Comparison of ENCODE assay signal across 1 cellular context in the genomic region with DNA sequence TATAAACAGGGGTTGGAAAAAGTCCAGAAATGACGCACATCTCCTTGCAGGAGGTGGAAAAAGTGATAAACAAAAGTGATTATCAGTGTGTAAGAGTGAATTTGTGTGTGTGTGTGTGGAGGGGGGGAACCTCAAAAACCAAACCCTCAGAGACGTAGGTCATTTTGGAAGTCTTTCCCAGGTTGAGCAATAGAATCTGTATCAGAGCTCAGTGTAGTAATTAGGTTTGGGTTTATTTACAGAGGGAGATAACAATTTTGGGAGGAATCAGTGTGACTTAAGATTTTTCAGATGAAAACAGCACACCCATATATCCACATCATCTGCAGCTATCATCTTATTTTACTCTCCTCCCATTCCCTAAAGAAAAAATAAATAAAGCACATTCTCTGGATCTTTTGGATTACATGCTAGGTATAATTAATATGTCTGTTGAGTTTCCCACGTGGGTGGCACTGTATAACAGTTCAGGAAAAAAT.
TF ChIP-seq lines count a peak whose summit lies in the region.

No MANE protein-coding gene starts in this region.

TF ChIP-seq in HEK293, 187 proteins besides CTCF, POLR2A, EP300 and RAD21 (continued from another document):
- TF ChIP-seq, protein P1, sequence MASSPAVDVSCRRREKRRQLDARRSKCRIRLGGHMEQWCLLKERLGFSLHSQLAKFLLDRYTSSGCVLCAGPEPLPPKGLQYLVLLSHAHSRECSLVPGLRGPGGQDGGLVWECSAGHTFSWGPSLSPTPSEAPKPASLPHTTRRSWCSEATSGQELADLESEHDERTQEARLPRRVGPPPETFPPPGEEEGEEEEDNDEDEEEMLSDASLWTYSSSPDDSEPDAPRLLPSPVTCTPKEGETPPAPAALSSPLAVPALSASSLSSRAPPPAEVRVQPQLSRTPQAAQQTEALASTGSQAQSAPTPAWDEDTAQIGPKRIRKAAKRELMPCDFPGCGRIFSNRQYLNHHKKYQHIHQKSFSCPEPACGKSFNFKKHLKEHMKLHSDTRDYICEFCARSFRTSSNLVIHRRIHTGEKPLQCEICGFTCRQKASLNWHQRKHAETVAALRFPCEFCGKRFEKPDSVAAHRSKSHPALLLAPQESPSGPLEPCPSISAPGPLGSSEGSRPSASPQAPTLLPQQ (tag by site-specific recombination; IDR thresholded peaks at IDR 0.05), result no peak
- TF ChIP-seq, protein P2, sequence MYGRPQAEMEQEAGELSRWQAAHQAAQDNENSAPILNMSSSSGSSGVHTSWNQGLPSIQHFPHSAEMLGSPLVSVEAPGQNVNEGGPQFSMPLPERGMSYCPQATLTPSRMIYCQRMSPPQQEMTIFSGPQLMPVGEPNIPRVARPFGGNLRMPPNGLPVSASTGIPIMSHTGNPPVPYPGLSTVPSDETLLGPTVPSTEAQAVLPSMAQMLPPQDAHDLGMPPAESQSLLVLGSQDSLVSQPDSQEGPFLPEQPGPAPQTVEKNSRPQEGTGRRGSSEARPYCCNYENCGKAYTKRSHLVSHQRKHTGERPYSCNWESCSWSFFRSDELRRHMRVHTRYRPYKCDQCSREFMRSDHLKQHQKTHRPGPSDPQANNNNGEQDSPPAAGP (tag by site-specific recombination; IDR thresholded peaks at IDR 0.05), result no peak
- TF ChIP-seq TCF7L2 (IDR thresholded peaks at IDR 0.05; ENCODE audit: borderline replicate concordance, low read depth, low read length), result no peak
- no peak for TF ChIP-seq ZNF354C (tag by site-specific recombination; IDR thresholded peaks at IDR 0.05; ENCODE audit: borderline replicate concordance, low read depth)
- peak; percentile 37; the same call in 1 of the 2 replicates for TF ChIP-seq ZNF629 (tag by site-specific recombination; IDR thresholded peaks at IDR 0.05)
- TF ChIP-seq ZNF791 (tag by site-specific recombination; IDR thresholded peaks at IDR 0.05), result no peak
- no peak for TF ChIP-seq ZNF350 (tag by site-specific recombination; IDR thresholded peaks at IDR 0.05)
- TF ChIP-seq ZNF529 (tag by site-specific recombination; IDR thresholded peaks at IDR 0.05; ENCODE audit: insufficient replicate concordance), result no peak
- no peak for TF ChIP-seq ZNF707 (tag by site-specific recombination; IDR thresholded peaks at IDR 0.05)
- no peak for TF ChIP-seq ZNF704 (tag by site-specific recombination; IDR thresholded peaks at IDR 0.05)
- TF ChIP-seq KLF8 (tag by site-specific recombination; IDR thresholded peaks at IDR 0.05), result peak; percentile 61
- no peak for TF ChIP-seq ZFP69B (tag by site-specific recombination; IDR thresholded peaks at IDR 0.05)
- TF ChIP-seq ZNF600 (tag by site-specific recombination; IDR thresholded peaks at IDR 0.05), result no peak
- TF ChIP-seq, protein P3, sequence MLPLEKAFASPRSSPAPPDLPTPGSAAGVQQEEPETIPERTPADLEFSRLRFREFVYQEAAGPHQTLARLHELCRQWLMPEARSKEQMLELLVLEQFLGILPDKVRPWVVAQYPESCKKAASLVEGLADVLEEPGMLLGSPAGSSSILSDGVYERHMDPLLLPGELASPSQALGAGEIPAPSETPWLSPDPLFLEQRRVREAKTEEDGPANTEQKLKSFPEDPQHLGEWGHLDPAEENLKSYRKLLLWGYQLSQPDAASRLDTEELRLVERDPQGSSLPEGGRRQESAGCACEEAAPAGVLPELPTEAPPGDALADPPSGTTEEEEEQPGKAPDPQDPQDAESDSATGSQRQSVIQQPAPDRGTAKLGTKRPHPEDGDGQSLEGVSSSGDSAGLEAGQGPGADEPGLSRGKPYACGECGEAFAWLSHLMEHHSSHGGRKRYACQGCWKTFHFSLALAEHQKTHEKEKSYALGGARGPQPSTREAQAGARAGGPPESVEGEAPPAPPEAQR (tag by site-specific recombination; IDR thresholded peaks at IDR 0.05), result no peak
- no peak for TF ChIP-seq ZNF37A (tag by site-specific recombination; IDR thresholded peaks at IDR 0.05)
- no peak for TF ChIP-seq ZNF433 (tag by site-specific recombination; IDR thresholded peaks at IDR 0.05; ENCODE audit: low read depth)
- TF ChIP-seq SALL2 (tag by site-specific recombination; IDR thresholded peaks at IDR 0.05; ENCODE audit: borderline replicate concordance), result no peak
- TF ChIP-seq ZNF571 (tag by site-specific recombination; IDR thresholded peaks at IDR 0.05), result no peak
- TF ChIP-seq ZNF274 (IDR thresholded peaks at IDR 0.05; ENCODE audit: low read length), result no peak
- TF ChIP-seq ZNF274 (tag by site-specific recombination; IDR thresholded peaks at IDR 0.05; ENCODE audit: borderline replicate concordance), result no peak
- TF ChIP-seq ZNF292 (tag by site-specific recombination; IDR thresholded peaks at IDR 0.05; ENCODE audit: borderline replicate concordance, low read depth), result no peak
- TF ChIP-seq ZSCAN16 (tag by site-specific recombination; IDR thresholded peaks at IDR 0.05), result no peak
- TF ChIP-seq ZNF426 (tag by site-specific recombination; IDR thresholded peaks at IDR 0.05), result no peak
- TF ChIP-seq ZNF558 (tag by site-specific recombination; IDR thresholded peaks at IDR 0.05), result no peak
- TF ChIP-seq ZNF677 (tag by site-specific recombination; IDR thresholded peaks at IDR 0.05), result no peak
- TF ChIP-seq ZNF157 (tag by site-specific recombination; IDR thresholded peaks at IDR 0.05), result no peak
- TF ChIP-seq ZNF555 (tag by site-specific recombination; conservative IDR thresholded peaks at IDR 0.05), result no peak
- no peak for TF ChIP-seq OVOL3 (tag by site-specific recombination; IDR thresholded peaks at IDR 0.05)
- no peak for TF ChIP-seq ZNF214 (tag by site-specific recombination; IDR thresholded peaks at IDR 0.05; ENCODE audit: borderline replicate concordance)
- no peak for TF ChIP-seq PBX3 (CRISPR knock-in tag; IDR thresholded peaks at IDR 0.05)
- no peak for TF ChIP-seq ZNF521 (tag by site-specific recombination; IDR thresholded peaks at IDR 0.05)
- TF ChIP-seq BCL11B (tag by site-specific recombination; IDR thresholded peaks at IDR 0.05; ENCODE audit: low read depth), result no peak
- no peak for TF ChIP-seq SETDB1 (IDR thresholded peaks at IDR 0.05; ENCODE audit: insufficient read length, low read length)
- TF ChIP-seq ZNF16 (tag by site-specific recombination; IDR thresholded peaks at IDR 0.05; ENCODE audit: low read depth), result no peak
- no peak for TF ChIP-seq ZFP41 (tag by site-specific recombination; IDR thresholded peaks at IDR 0.05; ENCODE audit: borderline replicate concordance)
- TF ChIP-seq MZF1 (tag by site-specific recombination; IDR thresholded peaks at IDR 0.05; ENCODE audit: borderline replicate concordance), result no peak
- TF ChIP-seq ZNF23 (tag by site-specific recombination; IDR thresholded peaks at IDR 0.05; ENCODE audit: borderline replicate concordance), result no peak
- TF ChIP-seq ZNF341 (tag by site-specific recombination; IDR thresholded peaks at IDR 0.05; ENCODE audit: low read depth), result no peak
- no peak for TF ChIP-seq PRDM1 (tag by site-specific recombination; IDR thresholded peaks at IDR 0.05)
- TF ChIP-seq, protein P4, sequence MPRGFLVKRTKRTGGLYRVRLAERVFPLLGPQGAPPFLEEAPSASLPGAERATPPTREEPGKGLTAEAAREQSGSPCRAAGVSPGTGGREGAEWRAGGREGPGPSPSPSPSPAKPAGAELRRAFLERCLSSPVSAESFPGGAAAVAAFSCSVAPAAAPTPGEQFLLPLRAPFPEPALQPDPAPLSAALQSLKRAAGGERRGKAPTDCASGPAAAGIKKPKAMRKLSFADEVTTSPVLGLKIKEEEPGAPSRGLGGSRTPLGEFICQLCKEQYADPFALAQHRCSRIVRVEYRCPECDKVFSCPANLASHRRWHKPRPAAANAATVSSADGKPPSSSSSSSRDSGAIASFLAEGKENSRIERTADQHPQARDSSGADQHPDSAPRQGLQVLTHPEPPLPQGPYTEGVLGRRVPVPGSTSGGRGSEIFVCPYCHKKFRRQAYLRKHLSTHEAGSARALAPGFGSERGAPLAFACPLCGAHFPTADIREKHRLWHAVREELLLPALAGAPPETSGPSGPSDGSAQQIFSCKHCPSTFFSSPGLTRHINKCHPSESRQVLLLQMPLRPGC (tag by site-specific recombination; IDR thresholded peaks at IDR 0.05), result no peak
- no peak for TF ChIP-seq GLI4 (tag by site-specific recombination; IDR thresholded peaks at IDR 0.05)
- no peak for TF ChIP-seq ZNF133 (tag by site-specific recombination; IDR thresholded peaks at IDR 0.05)
- no peak for TF ChIP-seq ZNF596 (tag by site-specific recombination; IDR thresholded peaks at IDR 0.05)
- TF ChIP-seq ZNF585B (tag by site-specific recombination; IDR thresholded peaks at IDR 0.05), result no peak
- no peak for TF ChIP-seq ZNF654 (tag by site-specific recombination; IDR thresholded peaks at IDR 0.05; ENCODE audit: low read depth)
- no peak for TF ChIP-seq ZBTB49 (tag by site-specific recombination; IDR thresholded peaks at IDR 0.05; ENCODE audit: low read depth)
